ENCODE assay signal across 25 cellular contexts in genomic region chr4:48081196-48081595, GRCh38. TPM values are rescaled to one million over a fixed set of nuclear protein-coding genes. Genes with fewer than 3 reads are reported as not detected.
DNase-seq lines count a peak whose midpoint lies in the region; ATAC-seq, FAIRE-seq and TF ChIP-seq lines count a peak whose summit lies in the region.
"Had no signal": no experiment of that assay in that cellular context is flagged by ENCODE, and none has a peak within 500 bp of the region (broad histone marks: within the 10 kb centered on the region; RNA-seq: fewer than 3 reads in every experiment).

No MANE protein-coding gene starts in this region.

- TF ChIP-seq CTCF in A549 (IDR thresholded peaks at IDR 0.05) = no peak
- TF ChIP-seq CTCF in fibroblast of pulmonary artery (IDR thresholded peaks at IDR 0.05; ENCODE audit: low read length, missing control alignments) = no peak

- H3K9me3 ChIP-seq in A549 = no peaks in the 10 kb centered on the region
- no peaks in the 10 kb centered on the region for H3K9me3 ChIP-seq in SJSA1 (replicated peaks)
- H3K9me3 ChIP-seq: breast epithelium, prostate gland, sigmoid colon, tibial artery, vagina had no signal

- CTCF ChIA-PET in A549 (lab: Yijun Ruan, JAX) = no interaction called here

- H3K4me1 ChIP-seq in A549 (peaks cover 23% of the 10 kb centered on the region), SJSA1 (replicated peaks) (peaks cover 27% of the 10 kb centered on the region)
- H3K4me1 ChIP-seq: breast epithelium, prostate gland, sigmoid colon, tibial artery, vagina had no signal

- 27% methylated on average over 1 of the region's 1 CpG for WGBS in A549 (ENCODE audit: missing lambda C conversion rate)

- H3K27ac ChIP-seq in A549 (no peak overlapping the region), SJSA1 (peak overlapping the region; percentile 67)
- H3K27ac ChIP-seq: breast epithelium, prostate gland, RWPE1, sigmoid colon, tibial artery, vagina had no signal

- DNase-seq in A549 (ENCODE audit: low read depth in 1 of 2, low spot score in 1 of 2) (no peak), EL (peak; percentile 64), SJSA1 (ENCODE audit: low read depth in 1 of 2, low spot score in 2 of 2) (no peak), fibroblast of pulmonary artery (ENCODE audit: low read depth) (peak; percentile 28), mucosa of gallbladder (ENCODE audit: low spot score) (no peak)
- no peak for DNase-seq in activated T-cell treated with anti-CD3 and anti-CD28 coated beads, Interleukin-2, amount 50 U/mL, for 1 hour
- DNase-seq: activated CD4-positive, alpha-beta T cell treated with anti-CD3 and anti-CD28 coated beads, Interleukin-2, amount 50 U/mL, for 48 hours; activated CD4-positive, CD25-positive, alpha-beta regulatory T cell; activated T-cell treated with anti-CD3 and anti-CD28 coated beads, Interleukin-2, amount 50 U/mL, for 72 hours; hippocampal formation; NCI-H1694; NCI-H510A; nucleus accumbens; sigmoid colon; stimulated activated CD4-positive, alpha-beta T cell treated with anti-CD3 and anti-CD28 coated beads, Interleukin-4, amount 100 ng/mL, for 1 hour; tibial artery had no signal

- H3K36me3 ChIP-seq in SJSA1 = no peaks in the 10 kb centered on the region
- H3K36me3 ChIP-seq: breast epithelium, prostate gland, sigmoid colon, tibial artery, vagina had no signal

- H3K4me3 ChIP-seq in A549 (no peak overlapping the region), SJSA1 (no peak overlapping the region), fibroblast of pulmonary artery (replicated peaks; ENCODE audit: low read depth, low read length) (no peak overlapping the region)
- H3K4me3 ChIP-seq: breast epithelium, prostate gland, sigmoid colon, tibial artery, vagina had no signal

- TF ChIP-seq POLR2A in A549 (IDR thresholded peaks at IDR 0.05; ENCODE audit: low read length) = no peak

- peak overlapping the region; percentile 67; the same call in 2 of the 3 replicates for H3K4me2 ChIP-seq in A549

- POLR2A ChIA-PET in A549 (lab: Yijun Ruan, JAX) = no interaction called here

- FAIRE-seq in A549 (lab: Jason Lieb, UNC) = no peak
- FAIRE-seq: A204.1, G401.6 had no signal

- ATAC-seq in A549 (no peak), GM18868 (IDR thresholded peaks at IDR 0.05; ENCODE audit: unreplicated experiment) (no peak), HG03039 (IDR thresholded peaks at IDR 0.05; ENCODE audit: unreplicated experiment) (no peak)
- ATAC-seq: activated T-cell treated with anti-CD3 and anti-CD28 coated beads, Interleukin-2, amount 50 U/mL, for 72 hours; left lobe of liver had no signal

- no peaks in the 10 kb centered on the region for H3K27me3 ChIP-seq in SJSA1 (replicated peaks)
- H3K27me3 ChIP-seq: breast epithelium, sigmoid colon, tibial artery, vagina had no signal

- no peak for TF ChIP-seq RAD21 in A549 (conservative IDR thresholded peaks at IDR 0.05 in 1 of 2, IDR thresholded peaks at IDR 0.05 in 1 of 2)

- TF ChIP-seq EP300 in A549 (IDR thresholded peaks at IDR 0.05) = no peak

TF ChIP-seq in A549, 52 proteins besides CTCF, POLR2A, EP300 and RAD21:
- no peak for TF ChIP-seq NPAS2 (CRISPR knock-in tag; IDR thresholded peaks at IDR 0.05; ENCODE audit: borderline replicate concordance)
- no peak for TF ChIP-seq KDM5A (IDR thresholded peaks at IDR 0.05)

RNA-seq across cellular contexts. Expression of gene TXK, which starts 52.9 kb away (rescaled TPM):
- polyA plus RNA-seq in A549 (2011; rRNA removed) = 0.13 and 0.14 TPM in 2 replicates
- polyA plus RNA-seq in A549 (2012; cell fraction: cytosol; rRNA removed) = 0.03 and 0.05 TPM in 2 replicates
- polyA plus RNA-seq in A549 (2012; cell fraction: nucleus; rRNA removed) = 0.08 and 0.38 TPM in 2 replicates
- polyA plus RNA-seq in A549 (2017; fragmentation: RNase III; extraction: RNeasy Plus Mini Kit Qiagen cat#74134 plus additional on column Dnase treatment) = 0.06 to 0.22 TPM (median 0.13 TPM) in 3 replicates
- polyA minus RNA-seq in A549 (2011; rRNA and poly(A)+ RNA removed) = 0.17 TPM in 1 of 2 replicates, not detected in the other
- total RNA-seq in SJSA1 (2014; rRNA removed; shearing (Covaris generic)) = 1.9 and 3.0 TPM in 2 replicates
- total RNA-seq in mucosa of gallbladder = 0.86 TPM

Comparison
In these comparisons a context has a peak if more than half of its experiments do, and no peak if none do; other contexts are left out.
1. DNase-seq: peak in EL (single experiment) and fibroblast of pulmonary artery (single experiment); none in A549 (0 of 2), SJSA1 (0 of 2), activated T-cell treated with anti-CD3 and anti-CD28 coated beads, Interleukin-2, amount 50 U/mL, for 1 hour (single experiment) and mucosa of gallbladder (single experiment).